In the genomic region with DNA sequence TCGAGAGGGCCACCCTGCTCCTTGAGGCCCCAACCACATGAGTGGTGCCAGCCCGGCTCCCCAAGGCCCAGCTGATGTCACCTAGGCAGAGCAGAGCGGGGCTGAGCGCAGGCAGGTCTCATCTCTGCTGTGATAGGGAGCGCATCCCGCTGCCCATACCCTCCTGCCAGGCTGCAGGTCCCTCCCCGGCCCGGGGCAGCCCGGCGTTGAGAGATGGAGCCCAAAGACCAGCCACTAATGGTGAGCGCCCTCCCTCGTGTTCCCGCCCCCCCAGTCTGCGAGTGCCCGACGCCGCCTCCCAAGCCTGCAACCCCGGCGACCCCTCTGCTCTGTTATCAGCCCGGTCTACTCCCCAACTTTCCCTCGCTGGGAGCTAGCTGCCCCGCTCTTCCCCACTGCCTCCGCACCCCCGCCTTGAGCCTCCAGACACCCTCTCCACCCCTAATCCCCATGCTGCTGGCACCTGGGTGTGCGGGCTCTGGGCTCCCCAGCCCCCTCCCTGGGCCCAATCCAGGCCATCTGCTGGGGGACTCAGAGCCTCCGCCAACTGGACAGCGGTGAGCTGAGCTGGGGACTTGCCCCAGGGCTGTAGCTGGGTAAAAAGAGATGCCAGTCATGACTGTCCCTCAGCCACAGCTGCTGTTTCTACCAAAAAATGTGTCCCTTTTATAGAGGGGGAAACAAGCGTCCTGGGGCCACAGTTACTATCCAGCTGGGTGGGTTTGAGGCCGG, we compare ENCODE assay signal across 26 cellular contexts. TPM values are rescaled to one million over a fixed set of nuclear protein-coding genes. Genes with fewer than 3 reads are reported as not detected.
A peak's percentile ranks its signal among the peaks of the same experiment; 100 is the strongest.
DNase-seq lines count a peak whose midpoint lies in the region; ATAC-seq and TF ChIP-seq lines count a peak whose summit lies in the region.
"Had no signal": no experiment of that assay in that cellular context is flagged by ENCODE, and none has a peak within 500 bp of the region (broad histone marks: within the 10 kb centered on the region; RNA-seq: fewer than 3 reads in every experiment).

No MANE protein-coding gene starts in this region.

- no peak overlapping the region for H4K91ac ChIP-seq in mesenchymal stem cell (ENCODE audit: low read length)

- H3K23ac ChIP-seq in mesenchymal stem cell (ENCODE audit: low read length in 2 of 2), result no peak overlapping the region

- in situ Hi-C loops in transverse colon (cut with MboI; ENCODE audit: low pct_ligation_motif_present in 1 of 4, low pct_unique_long_range_greater_than_20kb in 1 of 4, low sequenced_read_pairs in 3 of 4), result no loop called here

- TF ChIP-seq POLR2A in transverse colon (IDR thresholded peaks at IDR 0.05), result no peak

- H3K14ac ChIP-seq in mesenchymal stem cell (ENCODE audit: low read length in 2 of 2), result no peak overlapping the region

- H4K8ac ChIP-seq in mesenchymal stem cell (ENCODE audit: low read length), result no peak overlapping the region

- intact Hi-C loops in transverse colon (cut with DNase I; ENCODE audit: low total_unique reads), result no loop called here

- no peak overlapping the region for H2BK5ac ChIP-seq in mesenchymal stem cell (ENCODE audit: low read depth, low read length, poor library complexity, severe bottlenecking)

- TF ChIP-seq CTCF in RWPE2 (IDR thresholded peaks at IDR 0.05; ENCODE audit: poor library complexity, severe bottlenecking) (no peak), transverse colon (IDR thresholded peaks at IDR 0.05) (no peak)

- H3K4me1 ChIP-seq in BLaER1, result peaks cover 52% of the 10 kb centered on the region
- H3K4me1 ChIP-seq in RWPE2 (ENCODE audit: insufficient read depth, poor library complexity, severe bottlenecking), result no peaks in the 10 kb centered on the region
- H3K4me1 ChIP-seq in mesenchymal stem cell (ENCODE audit: control insufficient read depth, insufficient read depth, low read depth, low read length), result peaks cover 6% of the 10 kb centered on the region
- no peaks in the 10 kb centered on the region for H3K4me1 ChIP-seq in transverse colon
- H3K4me1 ChIP-seq: ascending aorta, pancreas, stomach had no signal

- H3K4me2 ChIP-seq in BLaER1, result peak overlapping the region; percentile 56
- no peak overlapping the region for H3K4me2 ChIP-seq in mesenchymal stem cell (ENCODE audit: low read length, poor library complexity, severe bottlenecking)
- H3K4me2 ChIP-seq: smooth muscle cell had no signal

- H3K18ac ChIP-seq in mesenchymal stem cell (ENCODE audit: low read depth in 1 of 2, low read length in 2 of 2), result no peak overlapping the region

- 90% methylated on average over 29 of the region's 29 CpGs for WGBS in mesenchymal stem cell
- 80 to 90% methylated on average over 1 to 28 of the region's 29 CpGs for WGBS in transverse colon (ENCODE audit: low coverage in 1 of 2), 2 donors

- H2BK15ac ChIP-seq in mesenchymal stem cell (ENCODE audit: low read depth, poor library complexity, severe bottlenecking), result peak overlapping the region; percentile 3

- peaks cover 79% of the 10 kb centered on the region for H4K20me1 ChIP-seq in BLaER1

- H3K4ac ChIP-seq in mesenchymal stem cell (ENCODE audit: low read depth in 1 of 2, low read length in 2 of 2), result no peak overlapping the region

- H2AK5ac ChIP-seq in mesenchymal stem cell (ENCODE audit: low read length, severe bottlenecking), result no peak overlapping the region

- H3K27ac ChIP-seq in BLaER1 (peak overlapping the region; percentile 51; the same call in 1 of the 2 replicates), RWPE2 (ENCODE audit: poor library complexity, severe bottlenecking) (no peak overlapping the region), mesenchymal stem cell (ENCODE audit: low read length, poor library complexity, severe bottlenecking) (no peak overlapping the region), transverse colon (no peak overlapping the region)
- H3K27ac ChIP-seq: ascending aorta, GM23248, pancreas, stomach had no signal

- H3K27me3 ChIP-seq in BLaER1 (no peaks in the 10 kb centered on the region), H7 (ENCODE audit: control insufficient read depth, insufficient read depth, low read length) (no peaks in the 10 kb centered on the region), RWPE2 (ENCODE audit: insufficient read depth, poor library complexity, severe bottlenecking) (no peaks in the 10 kb centered on the region), mesenchymal stem cell (ENCODE audit: control insufficient read depth in 1 of 2, insufficient read depth in 1 of 2, low read length in 2 of 2) (no peaks in the 10 kb centered on the region), transverse colon (no peaks in the 10 kb centered on the region)
- H3K27me3 ChIP-seq: ascending aorta, pancreas, stomach had no signal

- no peaks in the 10 kb centered on the region for H3K9me3 ChIP-seq in BLaER1
- H3K9me3 ChIP-seq in RWPE2 (ENCODE audit: severe bottlenecking), result no peaks in the 10 kb centered on the region
- no peaks in the 10 kb centered on the region for H3K9me3 ChIP-seq in mesenchymal stem cell (ENCODE audit: control insufficient read depth, low read length)
- H3K9me3 ChIP-seq in transverse colon, result no peaks in the 10 kb centered on the region
- H3K9me3 ChIP-seq: ascending aorta, pancreas, stomach had no signal

- no peak for TF ChIP-seq EP300 in transverse colon (IDR thresholded peaks at IDR 0.05; ENCODE audit: low read depth)

- H2AFZ ChIP-seq in mesenchymal stem cell (ENCODE audit: low read depth, low read length), result no peak overlapping the region
- H2AFZ ChIP-seq: GM23248 had no signal

- DNase-seq in H7, result peak; percentile 78
- no peak for DNase-seq in RWPE2 (ENCODE audit: low spot score)
- DNase-seq in mesenchymal stem cell, result no peak
- DNase-seq in NCI-H526 (lab: John Stamatoyannopoulos, UW), result no peak
- no peak for DNase-seq in transverse colon
- no peak for DNase-seq in NCI-H1092 (lab: John Stamatoyannopoulos, UW)
- DNase-seq: activated CD4-positive, alpha-beta T cell treated with anti-CD3 and anti-CD28 coated beads, Interleukin-2, amount 50 U/mL, for 4 hours; activated T-cell treated with anti-CD3 and anti-CD28 coated beads, Interleukin-2, amount 50 U/mL, for 48 hours; DND-41; GM23248; immature natural killer cell; KG1; left cardiac atrium; NCI-H1105 treated with DMSO at 0.1 percent for 48 hours; NCI-H2029; NCI-H2227 treated with DMSO at 0.1 percent for 48 hours; NCI-H774; nephron progenitor cell; retina; RPMI8226; stomach had no signal

- no peak overlapping the region for H3K4me3 ChIP-seq in BLaER1
- H3K4me3 ChIP-seq in H7 (ENCODE audit: insufficient read depth, low read depth, low read length), result no peak overlapping the region
- no peak overlapping the region for H3K4me3 ChIP-seq in RWPE2 (ENCODE audit: severe bottlenecking)
- no peak overlapping the region for H3K4me3 ChIP-seq in mesenchymal stem cell (ENCODE audit: insufficient read depth in 1 of 2, low read depth in 1 of 2, low read length in 2 of 2)
- H3K4me3 ChIP-seq in transverse colon, result no peak overlapping the region
- H3K4me3 ChIP-seq: ascending aorta, GM23248, pancreas, smooth muscle cell, stomach had no signal

- ATAC-seq in RWPE2 (ENCODE audit: low read depth), result peak; percentile 8; the same call in 1 of the 3 replicates
- ATAC-seq: activated CD4-positive, CD25-positive, alpha-beta regulatory T cell treated with anti-CD3 and anti-CD28 coated beads, Interleukin-2, amount 50 U/mL, for 24 hours; pancreas had no signal

- H2BK12ac ChIP-seq in mesenchymal stem cell (ENCODE audit: low read length in 2 of 2), result no peak overlapping the region

- H3K79me1 ChIP-seq in mesenchymal stem cell (replicated peaks; ENCODE audit: low read length, poor library complexity, severe bottlenecking), result peaks cover 17% of the 10 kb centered on the region

- H3K36me3 ChIP-seq in BLaER1, result peaks cover 47% of the 10 kb centered on the region
- peaks cover 20% of the 10 kb centered on the region for H3K36me3 ChIP-seq in H7 (replicated peaks; ENCODE audit: control insufficient read depth, insufficient read depth, low read length)
- peaks cover 35% of the 10 kb centered on the region for H3K36me3 ChIP-seq in RWPE2 (ENCODE audit: low read depth)
- H3K36me3 ChIP-seq in mesenchymal stem cell (ENCODE audit: control insufficient read depth in 1 of 2, insufficient read depth in 2 of 2, low read depth in 1 of 2, low read length in 2 of 2), result peaks cover 39 to 67% of the 10 kb centered on the region in 2 experiments
- peaks cover 0 to 30% (median 9%) of the 10 kb centered on the region in 4 donors for H3K36me3 ChIP-seq in transverse colon

- H3K9ac ChIP-seq in BLaER1 (0 out of 2 replicates have a peak overlapping the region, but pooled peaks have one; percentile 14), mesenchymal stem cell (ENCODE audit: low read length) (no peak overlapping the region)
- H3K9ac ChIP-seq: GM23248 had no signal

- no peak overlapping the region for H2BK120ac ChIP-seq in mesenchymal stem cell (ENCODE audit: low read depth, low read length)

RNA-seq across cellular contexts. Expression of a gene that starts 19.7 kb away (rescaled TPM):
- 10.3 and 11.4 TPM in 2 replicates for total RNA-seq in H7 (2014; rRNA removed; shearing (Covaris generic))
- polyA plus RNA-seq in mesenchymal stem cell (2013, experiment 1 of 2), result 20.2 TPM
- 20.4 TPM for polyA plus RNA-seq in mesenchymal stem cell (2013, experiment 2 of 2)
- total RNA-seq in transverse colon, result 100 to 1,000 TPM in 1 of 4 donors, 10 to 100 TPM in 2, 1 to 10 TPM in 1; 7.6 to 136 (median 13.6) TPM

RNA-seq across cellular contexts. Expression of a gene that starts 29.1 kb away (rescaled TPM):
- total RNA-seq in H7 (2014; rRNA removed; shearing (Covaris generic)), result 314 and 319 TPM in 2 replicates
- polyA plus RNA-seq in mesenchymal stem cell (2013, experiment 1 of 2), result 81.4 TPM
- 76.2 TPM for polyA plus RNA-seq in mesenchymal stem cell (2013, experiment 2 of 2)
- total RNA-seq in transverse colon, result 100 to 1,000 TPM in 1 of 4 donors, 10 to 100 TPM in 3; 75.4 to 201 (median 90.6) TPM
